ENCODE assay signal across 1 cellular context in the genomic region with DNA sequence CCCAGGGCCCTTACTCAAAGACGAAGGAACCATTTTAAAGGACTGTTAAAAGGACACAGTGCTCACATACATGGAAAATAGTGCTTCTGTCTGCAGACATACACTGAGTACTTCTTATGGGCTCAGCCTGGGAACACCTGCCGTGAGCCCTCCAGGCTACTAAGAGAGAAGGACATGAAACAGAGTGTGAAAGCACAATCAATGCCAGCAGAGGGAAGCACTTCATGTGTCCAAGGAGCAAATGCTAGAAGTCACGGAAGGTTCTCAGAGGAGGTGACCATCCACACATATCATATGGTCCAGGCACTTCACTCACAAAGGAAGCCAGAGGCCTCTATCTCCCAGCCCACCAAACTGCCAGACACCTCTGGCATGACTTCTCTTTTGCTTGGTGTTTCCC.
TF ChIP-seq lines count a peak whose summit lies in the region.

No MANE protein-coding gene starts in this region.

TF ChIP-seq in HCT116, 20 proteins besides CTCF, POLR2A, EP300 and RAD21 (continued from another document):
- TF ChIP-seq EGR1 (IDR thresholded peaks at IDR 0.05; ENCODE audit: low read depth), result no peak
